In the genomic region with DNA sequence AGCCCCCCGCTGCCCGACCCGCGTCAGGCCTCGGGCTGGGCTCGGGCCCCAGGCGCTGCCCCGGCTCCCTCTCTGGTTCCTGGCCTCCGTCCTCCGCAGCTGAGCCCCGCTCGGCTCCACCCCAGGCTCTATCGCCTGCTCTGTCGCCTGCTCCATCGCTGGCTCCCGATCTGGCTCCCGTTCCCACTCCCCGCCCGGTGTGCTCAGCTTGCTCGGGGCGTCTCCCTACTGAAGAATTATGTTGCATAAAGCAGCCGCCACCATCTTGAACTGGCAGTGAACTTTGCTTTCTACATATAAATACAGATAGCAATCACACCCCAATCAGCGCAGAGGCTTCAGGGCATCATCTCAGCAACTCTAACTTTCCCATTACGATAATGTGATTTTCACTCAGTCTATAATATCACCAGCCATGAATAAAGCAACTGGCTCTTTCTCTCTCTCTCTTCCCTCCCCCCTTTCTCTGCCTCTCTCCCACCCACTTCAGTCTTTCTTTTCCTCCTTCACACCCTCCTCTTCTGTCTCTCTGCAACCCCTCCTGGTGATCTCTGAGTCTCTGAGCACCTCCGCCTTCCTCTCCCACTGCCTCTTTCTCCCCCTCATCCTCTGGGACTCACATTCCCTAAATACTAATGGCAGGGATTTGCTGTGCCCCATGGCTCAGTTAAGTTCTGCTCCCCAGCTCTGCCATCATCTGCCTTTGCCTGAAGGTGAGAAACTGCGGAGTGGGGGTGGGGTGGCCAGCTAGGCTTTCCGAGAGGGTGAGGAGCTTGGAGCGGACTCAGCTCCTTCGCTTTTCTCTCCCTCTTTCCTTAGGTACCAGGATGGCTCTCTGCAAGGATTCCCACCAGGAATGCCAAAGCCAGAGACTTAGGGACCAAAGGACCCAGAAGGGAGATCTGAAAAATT, we compare ENCODE assay signal across 9 cellular contexts. TPM values are rescaled to one million over a fixed set of nuclear protein-coding genes. Genes with fewer than 3 reads are reported as not detected.
DNase-seq lines count a peak whose midpoint lies in the region; ATAC-seq, FAIRE-seq and TF ChIP-seq lines count a peak whose summit lies in the region.
"Had no signal": no experiment of that assay in that cellular context is flagged by ENCODE, and none has a peak within 500 bp of the region (broad histone marks: within the 10 kb centered on the region; RNA-seq: fewer than 3 reads in every experiment).

No MANE protein-coding gene starts in this region.

- 10 to 17% (median 15%) methylated on average over 22 to 29 of the region's 29 CpGs for WGBS in small intestine, 3 donors

- peaks cover 0 to 5% of the 10 kb centered on the region in 2 donors for H3K4me1 ChIP-seq in ascending aorta
- no peaks in the 10 kb centered on the region for H3K4me1 ChIP-seq in small intestine (ENCODE audit: control insufficient read depth in 2 of 2, insufficient read depth in 1 of 2, low read depth in 1 of 2, low read length in 1 of 2)

- peak overlapping the region; percentile 8 to 54 for H3K4me3 ChIP-seq in ascending aorta
- peak overlapping the region; percentile 21 for H3K4me3 ChIP-seq in iPS-18c (ENCODE audit: insufficient read depth, low read depth, low read length)
- H3K4me3 ChIP-seq in small intestine (ENCODE audit: low read depth in 1 of 2, low read length in 2 of 2) = no peak overlapping the region

- intact Hi-C loops in ascending aorta (cut with DNase I) = no loop called here

- ATAC-seq in GM21381 (IDR thresholded peaks at IDR 0.05; ENCODE audit: unreplicated experiment) = no peak
- no peak for ATAC-seq in HG02938 (IDR thresholded peaks at IDR 0.05; ENCODE audit: unreplicated experiment)

- no peaks in the 10 kb centered on the region for H3K27me3 ChIP-seq in ascending aorta
- H3K27me3 ChIP-seq in small intestine (ENCODE audit: control insufficient read depth in 2 of 2, insufficient read depth in 2 of 2, low read length in 2 of 2) = peaks cover 0 to 30% of the 10 kb centered on the region in 2 donors

- no peak overlapping the region for H3K27ac ChIP-seq in ascending aorta
- H3K27ac ChIP-seq in small intestine (ENCODE audit: low read depth in 1 of 2, low read length in 1 of 2) = no peak overlapping the region
- H3K27ac ChIP-seq: skin epidermis had no signal

- TF ChIP-seq CTCF in ascending aorta (IDR thresholded peaks at IDR 0.05) (no peak), GM20000 (IDR thresholded peaks at IDR 0.05; ENCODE audit: extremely low read depth, missing control alignments) (no peak)

- peak; percentile 14 for DNase-seq in LHCN-M2 (ENCODE audit: low read depth)
- no peak for DNase-seq in ascending aorta (ENCODE audit: low spot score in 2 of 2)
- DNase-seq in small intestine = peak; percentile 37
- no peak for DNase-seq in GM20000 (ENCODE audit: low spot score)
- DNase-seq: activated CD8-positive, alpha-beta memory T cell treated with anti-CD3 and anti-CD28 coated beads, Interleukin-2, amount 50 U/mL, for 4 hours had no signal

- H3K9me3 ChIP-seq in ascending aorta (no peaks in the 10 kb centered on the region), iPS-18c (ENCODE audit: control insufficient read depth, insufficient read depth, low read length) (no peaks in the 10 kb centered on the region), small intestine (ENCODE audit: control insufficient read depth, low read depth) (no peaks in the 10 kb centered on the region)

- H3K36me3 ChIP-seq in ascending aorta = no peaks in the 10 kb centered on the region
- no peaks in the 10 kb centered on the region for H3K36me3 ChIP-seq in small intestine (ENCODE audit: control insufficient read depth in 2 of 2, insufficient read depth in 2 of 2, low read length in 2 of 2)

- no peak for FAIRE-seq in small intestine (lab: Jason Lieb, UNC)

RNA-seq across cellular contexts. Expression of a gene that starts 43.2 kb away (rescaled TPM):
- total RNA-seq in LHCN-M2 (2014; rRNA removed) (7.2 and 8.3 TPM in 2 replicates), ascending aorta (0.96 TPM)
- polyA plus RNA-seq in LHCN-M2 (2012) = 4.9 TPM
- polyA plus RNA-seq in small intestine = 1 to 10 TPM; 3.0 to 5.6 (median 4.2) TPM

Comparison
In these comparisons a context has a peak if more than half of its experiments do, and no peak if none do; other contexts are left out.
1. DNase-seq: peak in LHCN-M2 (single experiment) and small intestine (single experiment); none in ascending aorta (0 of 2) and GM20000 (single experiment).
2. H3K4me3 ChIP-seq: peak in ascending aorta (2 of 2) and iPS-18c (single experiment); none in small intestine (0 of 2).